In the genomic region with DNA sequence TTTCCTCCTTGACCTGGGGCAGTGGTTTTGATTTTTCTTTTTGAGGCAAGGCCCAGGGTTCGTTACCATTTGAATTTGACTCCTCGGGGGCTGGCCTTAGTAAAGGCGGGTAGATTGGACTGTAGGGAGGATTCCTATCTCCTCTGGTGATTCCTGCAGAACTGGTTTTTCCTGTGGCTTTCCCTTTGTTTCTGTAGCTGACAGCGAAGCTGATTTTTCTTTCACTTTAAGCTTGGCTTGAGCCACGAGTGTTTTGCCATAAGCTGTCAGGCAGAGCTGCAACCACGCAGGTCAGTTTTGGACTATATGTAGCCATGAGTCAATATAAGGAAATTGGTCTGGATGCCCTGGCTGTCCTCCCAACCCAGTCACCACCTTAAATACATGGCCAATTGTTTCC, we compare ENCODE assay signal across 17 cellular contexts. TPM values are rescaled to one million over a fixed set of nuclear protein-coding genes. Genes with fewer than 3 reads are reported as not detected.
DNase-seq lines count a peak whose midpoint lies in the region; ATAC-seq and TF ChIP-seq lines count a peak whose summit lies in the region.
"Had no signal": no experiment of that assay in that cellular context is flagged by ENCODE, and none has a peak within 500 bp of the region (broad histone marks: within the 10 kb centered on the region; RNA-seq: fewer than 3 reads in every experiment).

No MANE protein-coding gene starts in this region.

- H3K9ac ChIP-seq in endodermal cell (ENCODE audit: extremely low read depth, low read length, poor library complexity, severe bottlenecking), result no peak overlapping the region

- H3K4me3 ChIP-seq in endodermal cell (ENCODE audit: low read length) (no peak overlapping the region), lower lobe of right lung (no peak overlapping the region)
- H3K4me3 ChIP-seq: gastrocnemius medialis had no signal

- H3K27me3 ChIP-seq in endodermal cell (ENCODE audit: control insufficient read depth, insufficient read depth, low read length, poor library complexity, severe bottlenecking), result no peaks in the 10 kb centered on the region
- no peaks in the 10 kb centered on the region for H3K27me3 ChIP-seq in lower lobe of right lung (ENCODE audit: low read depth)
- H3K27me3 ChIP-seq: gastrocnemius medialis had no signal

- H3K36me3 Mint-ChIP-seq in CD14-positive monocyte (peaks cover 7 to 31% of the 10 kb centered on the region in 2 donors), endodermal cell (ENCODE audit: low read depth) (peaks cover 6% of the 10 kb centered on the region)
- H3K36me3 Mint-ChIP-seq: CD8-positive, alpha-beta T cell had no signal

- peak overlapping the region; percentile 50 to 96 (median 80) for H3K27ac Mint-ChIP-seq in CD14-positive monocyte
- no peak overlapping the region for H3K27ac Mint-ChIP-seq in endodermal cell
- H3K27ac Mint-ChIP-seq: activated CD8-positive, alpha-beta T cell treated with anti-CD3 and anti-CD28 coated beads for 36 hours; activated T-helper 1 cell treated with anti-CD3 and anti-CD28 coated beads, Interleukin-12 subunit alpha, Interleukin-12 subunit beta, Interleukin-2, Interleukin-4 antibody, amounts not matched to agents 30 ng/mL and 10 ng/mL and 1 ng/mL, durations not matched to agents 14 hours and 24 hours and 36 hours; CD8-positive, alpha-beta T cell had no signal

- H3K4me3 Mint-ChIP-seq in CD14-positive monocyte, result peak overlapping the region in 1 of 2 donors; percentile 2
- H3K4me3 Mint-ChIP-seq in endodermal cell, result no peak overlapping the region
- H3K4me3 Mint-ChIP-seq: activated CD8-positive, alpha-beta T cell treated with anti-CD3 and anti-CD28 coated beads for 36 hours; activated T-helper 1 cell treated with anti-CD3 and anti-CD28 coated beads, Interleukin-12 subunit alpha, Interleukin-12 subunit beta, Interleukin-2, Interleukin-4 antibody, amounts not matched to agents 30 ng/mL and 10 ng/mL and 1 ng/mL, durations not matched to agents 14 hours and 24 hours and 36 hours; CD8-positive, alpha-beta T cell; central memory CD8-positive, alpha-beta T cell had no signal

- no peaks in the 10 kb centered on the region for H3K4me1 ChIP-seq in endodermal cell (ENCODE audit: control insufficient read depth, insufficient read depth, low read length)
- peaks cover 4% of the 10 kb centered on the region for H3K4me1 ChIP-seq in lower lobe of right lung
- H3K4me1 ChIP-seq: gastrocnemius medialis had no signal

- peaks cover 12% of the 10 kb centered on the region for H3K4me1 Mint-ChIP-seq in CD14-positive monocyte
- H3K4me1 Mint-ChIP-seq in endodermal cell, result no peaks in the 10 kb centered on the region
- H3K4me1 Mint-ChIP-seq: central memory CD8-positive, alpha-beta T cell had no signal

- DNase-seq in CD14-positive monocyte (ENCODE audit: low spot score), result no peak
- DNase-seq in NCI-H1048 (lab: John Stamatoyannopoulos, UW), result peak; percentile 32
- peak; percentile 58 for DNase-seq in endodermal cell
- no peak for DNase-seq in lower lobe of right lung
- DNase-seq in stimulated activated CD4-positive, alpha-beta T cell treated with anti-CD3 and anti-CD28 coated beads, Interleukin-15, amount 100 ng/mL, for 24 hours, result no peak
- no peak for DNase-seq in putamen (ENCODE audit: low spot score)
- DNase-seq in T-helper 1 cell, result no peak
- DNase-seq: ACHN; activated CD8-positive, alpha-beta T cell treated with anti-CD3 and anti-CD28 coated beads for 36 hours; CD8-positive, alpha-beta T cell; gastrocnemius medialis; NCI-H2227 treated with DMSO at 0.1 percent for 48 hours; nucleus accumbens; stimulated activated CD4-positive, alpha-beta T cell treated with anti-CD3 and anti-CD28 coated beads, Interleukin-4, amount 100 ng/mL, for 4 hours had no signal

- H3K27me3 Mint-ChIP-seq in CD14-positive monocyte (ENCODE audit: low read depth in 3 of 3) (peaks cover 0 to 3% (median 0%) of the 10 kb centered on the region in 3 donors), endodermal cell (ENCODE audit: insufficient read depth) (no peaks in the 10 kb centered on the region)
- H3K27me3 Mint-ChIP-seq: activated CD8-positive, alpha-beta T cell treated with anti-CD3 and anti-CD28 coated beads for 36 hours; central memory CD8-positive, alpha-beta T cell had no signal

- H3K27ac ChIP-seq in endodermal cell (ENCODE audit: low read depth, low read length) (no peak overlapping the region), lower lobe of right lung (no peak overlapping the region)
- H3K27ac ChIP-seq: gastrocnemius medialis had no signal

- TF ChIP-seq CTCF in CD14-positive monocyte (IDR thresholded peaks at IDR 0.05), result no peak
- TF ChIP-seq CTCF in endodermal cell (conservative IDR thresholded peaks at IDR 0.05), result no peak
- no peak for TF ChIP-seq CTCF in lower lobe of right lung (IDR thresholded peaks at IDR 0.05)

- H3K9me3 ChIP-seq in endodermal cell (ENCODE audit: control insufficient read depth, low read length) (peaks cover 71% of the 10 kb centered on the region), lower lobe of right lung (peaks cover 57% of the 10 kb centered on the region)

- H3K36me3 ChIP-seq in endodermal cell (ENCODE audit: control insufficient read depth, insufficient read depth, low read length) (no peaks in the 10 kb centered on the region), lower lobe of right lung (no peaks in the 10 kb centered on the region)
- H3K36me3 ChIP-seq: gastrocnemius medialis had no signal

- intact Hi-C loops in CD14-positive monocyte (cut with micrococcal nuclease) (no loop called here), lower lobe of right lung (cut with DNase I) (no loop called here)

- peak; percentile 50 to 58 for ATAC-seq in lower lobe of right lung
- no peak for ATAC-seq in GM21367 (IDR thresholded peaks at IDR 0.05; ENCODE audit: unreplicated experiment)
- ATAC-seq: activated CD8-positive, alpha-beta T cell treated with anti-CD3 and anti-CD28 coated beads for 36 hours; CD8-positive, alpha-beta T cell; gastrocnemius medialis had no signal

- WGBS in endodermal cell (ENCODE audit: insufficient coverage in 1 of 2, insufficient read length in 1 of 2), 2 experiments, result 0 to 70% methylated on average over 1 to 6 of the region's 6 CpGs

- H3K9me3 Mint-ChIP-seq in CD14-positive monocyte (peaks cover 44 to 90% (median 83%) of the 10 kb centered on the region in 7 donors), endodermal cell (peaks cover 87% of the 10 kb centered on the region)

RNA-seq across cellular contexts. Expression of a gene that starts 28.7 kb away (rescaled TPM):
- polyA plus RNA-seq in CD14-positive monocyte, result 1 to 10 TPM; 4.5 to 8.0 TPM
- total RNA-seq in endodermal cell (not detected), lower lobe of right lung (62.7 TPM)
- polyA plus RNA-seq in endodermal cell (2013, experiment 1 of 2), result not detected
- polyA plus RNA-seq in endodermal cell (2013, experiment 2 of 2), result not detected
- total RNA-seq: CD8-positive, alpha-beta T cell had no signal

Comparison
In these comparisons a context has a peak if more than half of its experiments do, and no peak if none do; other contexts are left out.
1. DNase-seq: peak in NCI-H1048 (single experiment) and endodermal cell (single experiment); none in CD14-positive monocyte (single experiment), lower lobe of right lung (single experiment), stimulated activated CD4-positive, alpha-beta T cell treated with anti-CD3 and anti-CD28 coated beads, Interleukin-15, amount 100 ng/mL, for 24 hours (single experiment), putamen (single experiment) and T-helper 1 cell (0 of 5).
2. RNA of a gene that starts 28.7 kb away (total RNA-seq): 62.7 TPM in lower lobe of right lung (single experiment); not detected in endodermal cell; every median in the first group is over 10 times any median in the second.